Comparison of ENCODE assay signal across 11 cellular contexts in genomic region chr3:9898467-9899229, GRCh38. TPM values are rescaled to one million over a fixed set of nuclear protein-coding genes. Genes with fewer than 3 reads are reported as not detected.
DNase-seq lines count a peak whose midpoint lies in the region; ATAC-seq and TF ChIP-seq lines count a peak whose summit lies in the region.
"Had no signal": no experiment of that assay in that cellular context is flagged by ENCODE, and none has a peak within 500 bp of the region (broad histone marks: within the 10 kb centered on the region; RNA-seq: fewer than 3 reads in every experiment).

No MANE protein-coding gene starts in this region.

- H3K4me3 ChIP-seq in PC-3 (ENCODE audit: low read length) = peak overlapping the region; percentile 46
- no peak overlapping the region for H3K4me3 ChIP-seq in prostate gland
- H3K4me3 ChIP-seq: esophagus muscularis mucosa, SJSA1 had no signal

- H4K20me1 ChIP-seq in PC-3 (ENCODE audit: low read length) = no peaks in the 10 kb centered on the region

- no peak for TF ChIP-seq POLR2A in prostate gland (IDR thresholded peaks at IDR 0.05)

- peak overlapping the region; percentile 93 for H3K27ac ChIP-seq in PC-3 (ENCODE audit: low read length)
- H3K27ac ChIP-seq in prostate gland = peak overlapping the region; percentile 75 to 86
- H3K27ac ChIP-seq: esophagus muscularis mucosa, SJSA1 had no signal

- BruUV-seq in PC-3 (replicated peaks; lab: Mats Ljungman, UMichigan) = TSS peak; percentile 22

- H3K36me3 ChIP-seq in PC-3 (ENCODE audit: low read depth, low read length) = peaks cover 4% of the 10 kb centered on the region; the same call in 1 of the 2 replicates
- peaks cover 0 to 3% of the 10 kb centered on the region in 2 donors for H3K36me3 ChIP-seq in prostate gland

- no peak overlapping the region for H3K4me3 Mint-ChIP-seq in dendritic cell treated with granulocyte-macrophage colony-stimulating factor and Interleukin-4, amounts not matched to agents 40 ng/mL and 50 ng/mL, for 4 days

- H3F3A ChIP-seq in PC-3 (ENCODE audit: low read length, unreplicated experiment) = peaks cover 15% of the 10 kb centered on the region

- H3K79me2 ChIP-seq in PC-3 (ENCODE audit: low read length) = peaks cover 6% of the 10 kb centered on the region

- H3K9me3 Mint-ChIP-seq in dendritic cell treated with granulocyte-macrophage colony-stimulating factor and Interleukin-4, amounts not matched to agents 40 ng/mL and 50 ng/mL, for 4 days = no peaks in the 10 kb centered on the region

- H3K27me3 Mint-ChIP-seq in dendritic cell treated with granulocyte-macrophage colony-stimulating factor and Interleukin-4, amounts not matched to agents 40 ng/mL and 50 ng/mL, for 4 days = no peaks in the 10 kb centered on the region

- peak overlapping the region; percentile 65 for H3K9ac ChIP-seq in PC-3 (ENCODE audit: low read length)

- peak overlapping the region; percentile 79 for H3K4me2 ChIP-seq in PC-3 (ENCODE audit: low read length)

- peak overlapping the region; percentile 52 for H3K27ac Mint-ChIP-seq in dendritic cell treated with granulocyte-macrophage colony-stimulating factor and Interleukin-4, amounts not matched to agents 40 ng/mL and 50 ng/mL, for 4 days

- 50% methylated on average over 8 of the region's 8 CpGs for WGBS in prostate gland

- H3K4me1 Mint-ChIP-seq in dendritic cell treated with granulocyte-macrophage colony-stimulating factor and Interleukin-4, amounts not matched to agents 40 ng/mL and 50 ng/mL, for 4 days (ENCODE audit: low read depth) = peaks cover 37% of the 10 kb centered on the region

- H3K9me3 ChIP-seq in PC-3 (ENCODE audit: low read length) = no peaks in the 10 kb centered on the region
- no peaks in the 10 kb centered on the region for H3K9me3 ChIP-seq in prostate gland
- H3K9me3 ChIP-seq: esophagus muscularis mucosa, SJSA1 had no signal

- TF ChIP-seq CTCF in PC-3 (conservative IDR thresholded peaks at IDR 0.05; ENCODE audit: low read depth, low read length) (no peak), prostate gland (IDR thresholded peaks at IDR 0.05) (no peak)

- 0 out of 2 replicates have a peak overlapping the region, but pooled peaks have one; percentile 24 for H2AFZ ChIP-seq in PC-3 (ENCODE audit: low read length)

- CTCF ChIA-PET in PC-3 (lab: Charles Lee) = interaction anchor here (0.9 to 1.0 kb wide), 3 partner anchors 18 to 48 kb away, joined by 3 to 8 read pairs (median 4); partner anchors contain the start of gene IL17RC

- H3K4me1 ChIP-seq in PC-3 (ENCODE audit: insufficient read depth, low read length) (peaks cover 57% of the 10 kb centered on the region), prostate gland (replicated peaks) (no peaks in the 10 kb centered on the region)

- H3K9me2 ChIP-seq in PC-3 (replicated peaks; ENCODE audit: low read length) = no peaks in the 10 kb centered on the region

- H3K27me3 ChIP-seq in PC-3 (ENCODE audit: low read length) (no peaks in the 10 kb centered on the region), prostate gland (replicated peaks; ENCODE audit: insufficient read depth) (no peaks in the 10 kb centered on the region)
- H3K27me3 ChIP-seq: esophagus muscularis mucosa, SJSA1 had no signal

- ATAC-seq in PC-3 = peak; percentile 14

- intact Hi-C loops in PC-3 (cut with micrococcal nuclease) (loop anchor here (1.0 to 5.0 kb wide), 4 partner anchors 14 to 56 kb away; partner anchors contain the start of genes CRELD1 and RPUSD3), prostate gland (cut with DNase I) (no loop called here)
- intact Hi-C loops in dendritic cell treated with granulocyte-macrophage colony-stimulating factor and Interleukin-4, amounts not matched to agents 40 ng/mL and 50 ng/mL, for 4 days (cut with micrococcal nuclease) = no loop called here

- DNase-seq in PC-3 (peak; percentile 71), prostate gland (ENCODE audit: low spot score) (no peak), NAMALWA (ENCODE audit: low spot score) (no peak), NCI-H2196 (lab: John Stamatoyannopoulos, UW; ENCODE audit: unreplicated experiment) (no peak)
- DNase-seq: activated CD4-positive, alpha-beta T cell treated with anti-CD3 and anti-CD28 coated beads, Interleukin-2, amount 50 U/mL, for 48 hours; aorta; DND-41; islet precursor cell had no signal

- POLR2A ChIA-PET in PC-3 (lab: Charles Lee; ENCODE audit: unreplicated experiment) = interaction anchor here (1.1 kb wide), 1 partner anchor 14 kb away, joined by 5 read pairs; no protein-coding TSS in a partner anchor

- peaks cover 8% of the 10 kb centered on the region for H3K36me3 Mint-ChIP-seq in dendritic cell treated with granulocyte-macrophage colony-stimulating factor and Interleukin-4, amounts not matched to agents 40 ng/mL and 50 ng/mL, for 4 days (ENCODE audit: low read depth)

RNA-seq across cellular contexts. Expression of gene IL17RE, which starts 4.0 kb away (rescaled TPM):
- 4.0 and 4.7 TPM in 2 replicates for total RNA-seq in PC-3 (2014; rRNA removed)
- total RNA-seq in prostate gland = 10 to 100 TPM; 10.1 to 28.2 TPM

RNA-seq across cellular contexts. Expression of gene JAGN1, which starts 8.2 kb away (rescaled TPM):
- total RNA-seq in PC-3 (2014; rRNA removed) (32.5 and 34.1 TPM in 2 replicates), prostate gland (10 to 100 TPM; 37.0 to 61.5 TPM)

RNA-seq across cellular contexts. Expression of gene IL17RC, which starts 18.2 kb away (rescaled TPM):
- total RNA-seq in PC-3 (2014; rRNA removed) (116 and 138 TPM in 2 replicates), prostate gland (100 to 1,000 TPM in 1 of 2 donors, 10 to 100 TPM in 1; 80.7 to 152 TPM)

RNA-seq across cellular contexts. Expression of gene CIDEC, which starts 18.6 kb away (rescaled TPM):
- total RNA-seq in PC-3 (2014; rRNA removed) (not detected in 2 replicates), prostate gland (1 to 10 TPM in 1 of 2 donors, not detected in 1; 3.5 TPM)
- total RNA-seq: SJSA1 had no signal

RNA-seq across cellular contexts. Expression of gene CRELD1, which starts 35.0 kb away (rescaled TPM):
- total RNA-seq in PC-3 (2014; rRNA removed) (22.0 and 28.3 TPM in 2 replicates), prostate gland (10 to 100 TPM; 46.9 to 64.9 TPM)
